In genomic region chr5:61306531-61307195, GRCh38 we compare ENCODE assay signal across 8 cellular contexts. TPM values are rescaled to one million over a fixed set of nuclear protein-coding genes. Genes with fewer than 3 reads are reported as not detected.
DNase-seq lines count a peak whose midpoint lies in the region; ATAC-seq and TF ChIP-seq lines count a peak whose summit lies in the region.

No MANE protein-coding gene starts in this region.

- H3K27me3 ChIP-seq in AG04450 (ENCODE audit: control insufficient read depth, insufficient read depth, low read length) = no peaks in the 10 kb centered on the region

- peak overlapping the region; percentile 33 for H3K4me3 ChIP-seq in AG04450 (ENCODE audit: low read depth, low read length)

- DNase-seq in AG04450 (ENCODE audit: low read depth, low spot score) = no peak
- DNase-seq in HT1080 (ENCODE audit: low read depth) = peak; percentile 88
- DNase-seq in dedifferentiated amniotic fluid mesenchymal stem cell (ENCODE audit: extremely low spot score) = peak; percentile 82
- no peak for DNase-seq in GOT3 (lab: John Stamatoyannopoulos, UW)
- no peak for DNase-seq in NCI-H1694 (lab: John Stamatoyannopoulos, UW)
- DNase-seq in posterior vena cava (ENCODE audit: low spot score) = no peak
- no peak for DNase-seq in NK-92 treated with Interleukin-12 subunit alpha and Interleukin-12 subunit beta, amount 100 ng/mL, for 24 hours (lab: John Stamatoyannopoulos, UW)

- intact Hi-C loops in posterior vena cava (cut with DNase I) = loop anchor here in 1 of 2 donors (10.0 kb wide), 1 partner anchor 142 kb away; the partner anchor contains the start of gene SMIM15

- no peak for TF ChIP-seq CTCF in AG04450 (IDR thresholded peaks at IDR 0.05; ENCODE audit: low read depth, low read length)

- CTCF ChIA-PET in AG04450 (lab: Charles Lee) = interaction anchor here (1.4 kb wide), 1 partner anchor 348 kb away, joined by 5 read pairs; no protein-coding TSS in a partner anchor

- peak overlapping the region; percentile 80 for H3K27ac ChIP-seq in AG04450 (ENCODE audit: low read depth, low read length)

- no peaks in the 10 kb centered on the region for H3K9me3 ChIP-seq in AG04450 (ENCODE audit: control insufficient read depth, insufficient read depth, low read length)

- POLR2A ChIA-PET in AG04450 (lab: Yijun Ruan, JAX) = interaction anchor here (0.6 to 1.6 kb wide), 4 partner anchors 10 to 79 kb away, joined by 3 to 14 read pairs (median 4); partner anchors contain the start of gene ZSWIM6

- ATAC-seq in GM19324 (IDR thresholded peaks at IDR 0.05; ENCODE audit: low FRiP score, unreplicated experiment) = peak; percentile 82

RNA-seq across cellular contexts. Expression of gene ZSWIM6, which starts 25.4 kb away (rescaled TPM):
- 18.6 and 18.9 TPM in 2 replicates for polyA plus RNA-seq in AG04450 (2011; rRNA removed)
- 46.3 and 48.7 TPM in 2 replicates for polyA minus RNA-seq in AG04450 (2011; rRNA and poly(A)+ RNA removed)
- total RNA-seq in HT1080 (2014; rRNA removed; shearing (Covaris generic)) = 5.2 and 6.8 TPM in 2 replicates
- 12.1 and 15.3 TPM in 2 replicates for polyA plus RNA-seq in HT1080 (2015; cell fraction: cytosol; rRNA removed)
- 44.6 and 48.6 TPM in 2 replicates for polyA plus RNA-seq in HT1080 (2015; cell fraction: nucleus; rRNA removed)
- total RNA-seq in posterior vena cava = 10 to 100 TPM; 14.0 to 15.3 TPM

Comparison
In these comparisons a context has a peak if more than half of its experiments do, and no peak if none do; other contexts are left out.
1. DNase-seq: peak in HT1080 (single experiment) and dedifferentiated amniotic fluid mesenchymal stem cell (single experiment); none in AG04450 (single experiment), GOT3 (single experiment), NCI-H1694 (single experiment), posterior vena cava (single experiment) and NK-92 treated with Interleukin-12 subunit alpha and Interleukin-12 subunit beta, amount 100 ng/mL, for 24 hours (single experiment).